Comparison of ENCODE assay signal across 8 cellular contexts in genomic region chr10:7787857-7788639, GRCh38. TPM values are rescaled to one million over a fixed set of nuclear protein-coding genes. Genes with fewer than 3 reads are reported as not detected.
DNase-seq lines count a peak whose midpoint lies in the region; ATAC-seq and TF ChIP-seq lines count a peak whose summit lies in the region.

ATP5F1C (plus strand) TSS chr10:7788177; CDS start chr10:7788208, 31 bp downstream.
KIN (minus strand) TSS chr10:7787993; CDS start chr10:7787933, 60 bp downstream.

- H3K79me2 ChIP-seq in OCI-LY7 (ENCODE audit: insufficient read depth, low read depth, low read length): peaks cover 98% of the 10 kb centered on the region

- DNase-seq in DMS114 treated with DMSO at 0.1 percent for 48 hours (lab: John Stamatoyannopoulos, UW; ENCODE audit: unreplicated experiment) (peak; percentile 97), HuH-7.5 (ENCODE audit: low spot score) (peak; percentile 88), OCI-LY7 (ENCODE audit: low spot score) (peak; percentile 97), activated T-cell treated with anti-CD3 and anti-CD28 coated beads for 24 hours (ENCODE audit: low read depth) (peak; percentile 97), erythroblast (lab: John Stamatoyannopoulos, UW) (peak; percentile 97 to 98)
- DNase-seq in stimulated activated CD8-positive, alpha-beta memory T cell treated with anti-CD3 and anti-CD28 coated beads, Interleukin-4, amount 100 ng/mL, for 48 hours: peak; percentile 98

- intact Hi-C loops in OCI-LY7 (cut with micrococcal nuclease; ENCODE audit: unreplicated experiment): loop anchor here (2.0 kb wide), 1 partner anchor 31 kb away; the partner anchor contains the start of gene TAF3

- H3K27me3 ChIP-seq in mucosa of rectum (ENCODE audit: control insufficient read depth in 2 of 2, insufficient read depth in 2 of 2, low read length in 2 of 2): no peaks in the 10 kb centered on the region

- peak within 1 kb of the TSS; percentile 35 for H3K27ac ChIP-seq in OCI-LY7 (ENCODE audit: low read depth, low read length, poor library complexity, severe bottlenecking)
- H3K27ac ChIP-seq in mucosa of rectum (ENCODE audit: low read depth in 2 of 2, low read length in 2 of 2): peak within 1 kb of the TSS; percentile 76 to 88

- H3K9ac ChIP-seq in mucosa of rectum (ENCODE audit: low read depth in 1 of 2, low read length in 2 of 2): peak within 1 kb of the TSS; percentile 87 to 90

- H3K4me2 ChIP-seq in OCI-LY7 (ENCODE audit: low read length): peak within 1 kb of the TSS; percentile 91

- peaks cover 42% of the 10 kb centered on the region for H4K20me1 ChIP-seq in OCI-LY7 (ENCODE audit: insufficient read depth, low read length)

- BruUV-seq in OCI-LY7 (replicated peaks; lab: Mats Ljungman, UMichigan): no TSS peak

- ATAC-seq in GM21528 (IDR thresholded peaks at IDR 0.05; ENCODE audit: low FRiP score, unreplicated experiment): peak; percentile 92

- H3K9me3 ChIP-seq in OCI-LY7 (ENCODE audit: low read length) (no peaks in the 10 kb centered on the region), mucosa of rectum (ENCODE audit: control insufficient read depth in 2 of 2, low read length in 2 of 2) (no peaks in the 10 kb centered on the region)

- TF ChIP-seq POLR2A in erythroblast (IDR thresholded peaks at IDR 0.05; ENCODE audit: low read length): peak; percentile 87

- H3K36me3 ChIP-seq in OCI-LY7 (ENCODE audit: insufficient read depth, low read length): peaks cover 44% of the 10 kb centered on the region
- H3K36me3 ChIP-seq in mucosa of rectum (ENCODE audit: control insufficient read depth in 2 of 2, insufficient read depth in 2 of 2, low read length in 2 of 2): peaks cover 0 to 4% of the 10 kb centered on the region in 2 donors

- H3K4me3 ChIP-seq in OCI-LY7 (ENCODE audit: low read depth, low read length, poor library complexity, severe bottlenecking) (peak within 1 kb of the TSS; percentile 79), mucosa of rectum (ENCODE audit: low read length in 2 of 2) (peak within 1 kb of the TSS; percentile 98)

- POLR2A ChIA-PET in OCI-LY7 (lab: Charles Lee): interaction anchor here (0.6 to 2.8 kb wide), 9 partner anchors 10 to 640 kb away, joined by 3 to 39 read pairs (median 3); partner anchors contain the start of gene TAF3

- no peaks in the 10 kb centered on the region for H3K9me2 ChIP-seq in OCI-LY7 (ENCODE audit: insufficient read depth, low read length)

- CTCF ChIA-PET in OCI-LY7 (lab: Charles Lee; ENCODE audit: unreplicated experiment): interaction anchor here (0.6 to 2.5 kb wide), 4 partner anchors 10 to 274 kb away, joined by 3 to 11 read pairs (median 4); partner anchors contain the start of gene TAF3

- H3K4me1 ChIP-seq in OCI-LY7 (ENCODE audit: insufficient read depth, low read length, poor library complexity, severe bottlenecking): peaks cover 20% of the 10 kb centered on the region
- peaks cover 17 to 21% of the 10 kb centered on the region in 2 donors for H3K4me1 ChIP-seq in mucosa of rectum (ENCODE audit: control insufficient read depth in 2 of 2, insufficient read depth in 2 of 2, low read length in 2 of 2)

- H2AFZ ChIP-seq in OCI-LY7 (ENCODE audit: low read length): peak within 1 kb of the TSS; percentile 45

- TF ChIP-seq CTCF in OCI-LY7 (conservative IDR thresholded peaks at IDR 0.05; ENCODE audit: low read length): no peak

RNA-seq across cellular contexts. Expression of gene ATP5F1C, which starts in this region (rescaled TPM):
- 221 and 242 TPM in 2 replicates for total RNA-seq in OCI-LY7 (2014; rRNA removed; shearing (Covaris generic))
- total RNA-seq in OCI-LY7 (2022): 283 and 304 TPM in 2 replicates

RNA-seq across cellular contexts. Expression of gene KIN, which starts in this region (rescaled TPM):
- 12.0 and 14.3 TPM in 2 replicates for total RNA-seq in OCI-LY7 (2014; rRNA removed; shearing (Covaris generic))
- total RNA-seq in OCI-LY7 (2022): 13.6 and 15.5 TPM in 2 replicates

Comparison
In these comparisons a context has a peak if more than half of its experiments do, and no peak if none do; other contexts are left out.
1. Peak in every context shown above with its lines: DNase-seq, ATAC-seq, H3K4me3 ChIP-seq and H3K27ac ChIP-seq.